8 cellular contexts compared by ENCODE assay signal in genomic region chr4:38856524-38857337, GRCh38. TPM values are rescaled to one million over a fixed set of nuclear protein-coding genes. Genes with fewer than 3 reads are reported as not detected.
DNase-seq lines count a peak whose midpoint lies in the region; ATAC-seq and TF ChIP-seq lines count a peak whose summit lies in the region.

Gene TLR6 (minus strand): TSS chr4:38856817. CDS start chr4:38829473, 27,344 bp downstream.

- peak; percentile 98 for TF ChIP-seq CTCF in CD14-positive monocyte (IDR thresholded peaks at IDR 0.05)
- TF ChIP-seq CTCF in astrocyte of the cerebellum (IDR thresholded peaks at IDR 0.05; ENCODE audit: low read depth, low read length, missing control alignments): peak; percentile 73

- H3K27me3 Mint-ChIP-seq in CD14-positive monocyte (ENCODE audit: low read depth in 3 of 3): peaks cover 0 to 5% (median 0%) of the 10 kb centered on the region in 3 donors
- H3K27me3 Mint-ChIP-seq in T-cell: no peaks in the 10 kb centered on the region

- H3K36me3 Mint-ChIP-seq in CD14-positive monocyte (peaks cover 3 to 6% of the 10 kb centered on the region in 2 donors), T-cell (no peaks in the 10 kb centered on the region)

- H3K4me1 ChIP-seq in iPS DF 6.9 (ENCODE audit: control insufficient read depth, insufficient read depth, low read length): no peaks in the 10 kb centered on the region

- WGBS in iPS DF 6.9 (ENCODE audit: insufficient coverage, insufficient read length): no CpG with 5 or more reads among the region's 8 CpGs

- H3K27ac Mint-ChIP-seq in CD14-positive monocyte (peak within 1 kb of the TSS; percentile 97 to 100 (median 100)), T-cell (peak within 1 kb of the TSS; percentile 89 to 96)

- DNase-seq in CD14-positive monocyte (ENCODE audit: low spot score) (no peak), Kasumi-1 (lab: John Stamatoyannopoulos, UW) (peak; percentile 72 to 73), T-cell (peak; percentile 9 to 73 (median 58)), astrocyte of the cerebellum (ENCODE audit: low read depth) (no peak), iPS DF 6.9 (ENCODE audit: low read depth, low spot score) (peak; percentile 52), epidermal melanocyte (ENCODE audit: insufficient read length, low spot score) (no peak)
- DNase-seq in stimulated activated CD4-positive, alpha-beta T cell treated with anti-CD3 and anti-CD28 coated beads, Interleukin-12 subunit alpha, Interleukin-12 subunit beta, amount 100 ng/mL, for 48 hours (ENCODE audit: low read depth in 2 of 3, low spot score in 1 of 3): peak; percentile 36 to 81 (median 46)

- H3K27me3 ChIP-seq in iPS DF 6.9 (ENCODE audit: control insufficient read depth, insufficient read depth, low read length): no peaks in the 10 kb centered on the region

- H3K36me3 ChIP-seq in iPS DF 6.9 (ENCODE audit: control insufficient read depth, insufficient read depth, low read length): no peaks in the 10 kb centered on the region

- intact Hi-C loops in CD14-positive monocyte (cut with micrococcal nuclease): loop anchor here (2.0 to 10.0 kb wide), 6 partner anchors 40 to 779 kb away; partner anchors contain the start of genes TLR1 (in 1 of the 2), TLR10 (in 1 of the 2) and TMEM156 (in 1 of the 2)

- H3K9me3 Mint-ChIP-seq in CD14-positive monocyte (peaks cover 0 to 8% (median 3%) of the 10 kb centered on the region in 7 donors), T-cell (no peaks in the 10 kb centered on the region)

- in situ Hi-C loops in astrocyte of the cerebellum (cut with HindIII; ENCODE audit: low sequenced_read_pairs): no loop called here

- H3K27ac ChIP-seq in iPS DF 6.9 (ENCODE audit: low read length): no peak within 1 kb of the TSS

- H3K4me1 Mint-ChIP-seq in CD14-positive monocyte: peaks cover 48% of the 10 kb centered on the region
- H3K4me1 Mint-ChIP-seq in T-cell: peaks cover 34 to 49% (median 48%) of the 10 kb centered on the region in 3 donors

- no peaks in the 10 kb centered on the region for H3K9me3 ChIP-seq in iPS DF 6.9 (ENCODE audit: control insufficient read depth, insufficient read depth, low read length)

- peak within 1 kb of the TSS; percentile 72 to 91 for H3K4me3 Mint-ChIP-seq in CD14-positive monocyte
- H3K4me3 Mint-ChIP-seq in T-cell: peak within 1 kb of the TSS; percentile 69 to 82 (median 81)

- H3K4me3 ChIP-seq in astrocyte of the cerebellum (ENCODE audit: low read depth, low read length) (no peak within 1 kb of the TSS), iPS DF 6.9 (ENCODE audit: low read length) (no peak within 1 kb of the TSS)

- ATAC-seq in GM19395 (IDR thresholded peaks at IDR 0.05; ENCODE audit: unreplicated experiment): peak; percentile 44
- ATAC-seq in T-cell (replicated peaks in 1 of 4): peak; percentile 79 to 88 (median 80)

- POLR2A ChIA-PET in T-cell (lab: Charles Lee): interaction anchor here in 1 of 2 donors (0.6 kb wide), 1 partner anchor 11 kb away, joined by 3 read pairs; the partner anchor contains the start of gene FAM114A1

- CTCF ChIA-PET in T-cell (lab: Charles Lee): interaction anchor here (0.6 to 2.7 kb wide), 10 partner anchors 19 to 677 kb away, joined by 3 to 23 read pairs (median 4); partner anchors contain the start of genes TLR1 (in 1 of the 2) and TLR10 (in 1 of the 2)

RNA-seq across cellular contexts. Expression of gene TLR6, which starts in this region (rescaled TPM):
- 10 to 100 TPM in 1 of 2 donors, 1 to 10 TPM in 1; 7.7 to 11.5 TPM for polyA plus RNA-seq in CD14-positive monocyte
- total RNA-seq in T-cell: 1 to 10 TPM; 2.3 to 7.7 (median 3.2) TPM

Comparison
In these comparisons a context has a peak if more than half of its experiments do, and no peak if none do; other contexts are left out.
1. DNase-seq: peak in Kasumi-1 (2 of 2), T-cell (34 of 34), iPS DF 6.9 (single experiment) and stimulated activated CD4-positive, alpha-beta T cell treated with anti-CD3 and anti-CD28 coated beads, Interleukin-12 subunit alpha, Interleukin-12 subunit beta, amount 100 ng/mL, for 48 hours (3 of 3); none in CD14-positive monocyte (single experiment), astrocyte of the cerebellum (single experiment) and epidermal melanocyte (single experiment).